In genomic region chr17:18261659-18262058, GRCh38 we compare ENCODE assay signal across 8 cellular contexts. TPM values are rescaled to one million over a fixed set of nuclear protein-coding genes. Genes with fewer than 3 reads are reported as not detected.
DNase-seq lines count a peak whose midpoint lies in the region; ATAC-seq and TF ChIP-seq lines count a peak whose summit lies in the region.

No MANE protein-coding gene starts in this region.

- H3K36me3 ChIP-seq in BLaER1, result peaks cover 39% of the 10 kb centered on the region
- H3K36me3 ChIP-seq in MM.1S (replicated peaks; ENCODE audit: insufficient read depth, low read length), result no peaks in the 10 kb centered on the region
- H3K36me3 ChIP-seq in ectodermal cell (ENCODE audit: control insufficient read depth, insufficient read depth, low read length), result peaks cover 8% of the 10 kb centered on the region

- peaks cover 34% of the 10 kb centered on the region for H4K20me1 ChIP-seq in BLaER1
- peaks cover 5% of the 10 kb centered on the region for H4K20me1 ChIP-seq in MM.1S (ENCODE audit: insufficient read depth, low read length)

- peaks cover 19% of the 10 kb centered on the region for H3K4me1 Mint-ChIP-seq in neural crest cell

- H3K27me3 ChIP-seq in BLaER1 (no peaks in the 10 kb centered on the region), MM.1S (replicated peaks; ENCODE audit: insufficient read depth, low read length) (no peaks in the 10 kb centered on the region), ectodermal cell (ENCODE audit: control insufficient read depth, insufficient read depth, low read length, poor library complexity, severe bottlenecking) (no peaks in the 10 kb centered on the region)

- no peaks in the 10 kb centered on the region for H3K36me3 Mint-ChIP-seq in neural crest cell (ENCODE audit: low read depth)

- H2AFZ ChIP-seq in MM.1S (ENCODE audit: low read length), result peak overlapping the region; percentile 92; the same call in 1 of the 2 replicates

- H3K27me3 Mint-ChIP-seq in neural crest cell (ENCODE audit: low read depth), result no peaks in the 10 kb centered on the region

- H3K4me3 ChIP-seq in BLaER1 (peak overlapping the region; percentile 84), MM.1S (ENCODE audit: low read length) (peak overlapping the region; percentile 91), ectodermal cell (ENCODE audit: insufficient read depth, low read depth, low read length) (peak overlapping the region; percentile 73)

- H3K9me3 Mint-ChIP-seq in neural crest cell, result no peaks in the 10 kb centered on the region

- DNase-seq in MM.1S (no peak), neural crest cell (ENCODE audit: low read depth, low spot score) (no peak), AG20443 (ENCODE audit: low spot score) (no peak), mucosa of gallbladder (ENCODE audit: low spot score) (no peak)

- peak overlapping the region; percentile 88 for H3K4me3 Mint-ChIP-seq in neural crest cell

- H3K79me2 ChIP-seq in MM.1S (ENCODE audit: low read length), result peaks cover 32% of the 10 kb centered on the region

- TF ChIP-seq CTCF in MM.1S (IDR thresholded peaks at IDR 0.05; ENCODE audit: low read length) (no peak), neural crest cell (conservative IDR thresholded peaks at IDR 0.05) (no peak)

- H3K9ac ChIP-seq in BLaER1 (peak overlapping the region; percentile 86), MM.1S (ENCODE audit: low read length) (peak overlapping the region; percentile 75)

- H3K9me3 ChIP-seq in BLaER1 (no peaks in the 10 kb centered on the region), MM.1S (replicated peaks; ENCODE audit: insufficient read depth, low read length) (no peaks in the 10 kb centered on the region), ectodermal cell (ENCODE audit: control insufficient read depth, low read length) (no peaks in the 10 kb centered on the region)

- no peak overlapping the region for H3K27ac Mint-ChIP-seq in neural crest cell (ENCODE audit: unreplicated experiment)

- peaks cover 29% of the 10 kb centered on the region for H3F3A ChIP-seq in MM.1S (ENCODE audit: insufficient read depth, low read length)

- peak overlapping the region; percentile 98 for H3K4me2 ChIP-seq in BLaER1
- H3K4me2 ChIP-seq in MM.1S (ENCODE audit: low read depth, low read length), result peak overlapping the region; percentile 77

- H3K27ac ChIP-seq in BLaER1 (peak overlapping the region; percentile 66; the same call in 1 of the 2 replicates), MM.1S (ENCODE audit: low read length) (peak overlapping the region; percentile 72; the same call in 1 of the 2 replicates), ectodermal cell (ENCODE audit: insufficient read depth, low read depth, low read length, poor library complexity, severe bottlenecking) (no peak overlapping the region)

- H3K9me2 ChIP-seq in MM.1S (replicated peaks; ENCODE audit: insufficient read depth, low read length), result no peaks in the 10 kb centered on the region

- no peak for ATAC-seq in GM18861 (IDR thresholded peaks at IDR 0.05; ENCODE audit: unreplicated experiment)
- no peak for ATAC-seq in HG03039 (IDR thresholded peaks at IDR 0.05; ENCODE audit: unreplicated experiment)

- peaks cover 45% of the 10 kb centered on the region for H3K4me1 ChIP-seq in BLaER1
- peaks cover 19% of the 10 kb centered on the region for H3K4me1 ChIP-seq in MM.1S (ENCODE audit: low read length)
- H3K4me1 ChIP-seq in ectodermal cell (ENCODE audit: control insufficient read depth, insufficient read depth, low read length), result peaks cover 18% of the 10 kb centered on the region

- WGBS in ectodermal cell, 2 experiments, result 92 to 96% methylated on average over 3 of the region's 3 CpGs

RNA-seq across cellular contexts. Expression of gene MIEF2, which starts 1.2 kb away (rescaled TPM):
- 10.3 TPM for polyA plus RNA-seq in ectodermal cell (2013, experiment 1 of 4)
- polyA plus RNA-seq in ectodermal cell (2013, experiment 2 of 4), result 9.7 TPM
- polyA plus RNA-seq in ectodermal cell (2013, experiment 3 of 4), result 8.4 TPM
- 8.4 TPM for polyA plus RNA-seq in ectodermal cell (2013, experiment 4 of 4)
- total RNA-seq in neural crest cell (8.8 and 12.2 TPM in 2 replicates), mucosa of gallbladder (22.8 TPM)

RNA-seq across cellular contexts. Expression of gene FLII, which starts 3.1 kb away (rescaled TPM):
- 235 TPM for polyA plus RNA-seq in ectodermal cell (2013, experiment 1 of 4)
- 227 TPM for polyA plus RNA-seq in ectodermal cell (2013, experiment 2 of 4)
- polyA plus RNA-seq in ectodermal cell (2013, experiment 3 of 4), result 168 TPM
- polyA plus RNA-seq in ectodermal cell (2013, experiment 4 of 4), result 178 TPM
- total RNA-seq in neural crest cell, result 181 and 183 TPM in 2 replicates
- total RNA-seq in mucosa of gallbladder, result 290 TPM

RNA-seq across cellular contexts. Expression of gene LLGL1, which starts 36.2 kb away (rescaled TPM):
- 132 TPM for polyA plus RNA-seq in ectodermal cell (2013, experiment 1 of 4)
- polyA plus RNA-seq in ectodermal cell (2013, experiment 2 of 4), result 132 TPM
- 111 TPM for polyA plus RNA-seq in ectodermal cell (2013, experiment 3 of 4)
- 119 TPM for polyA plus RNA-seq in ectodermal cell (2013, experiment 4 of 4)
- total RNA-seq in neural crest cell, result 93.3 and 99.3 TPM in 2 replicates
- 19.6 TPM for total RNA-seq in mucosa of gallbladder

RNA-seq across cellular contexts. Expression of gene TOP3A, which starts 53.1 kb away (rescaled TPM):
- 47.5 TPM for polyA plus RNA-seq in ectodermal cell (2013, experiment 1 of 4)
- polyA plus RNA-seq in ectodermal cell (2013, experiment 2 of 4), result 58.6 TPM
- 34.0 TPM for polyA plus RNA-seq in ectodermal cell (2013, experiment 3 of 4)
- 36.2 TPM for polyA plus RNA-seq in ectodermal cell (2013, experiment 4 of 4)
- total RNA-seq in neural crest cell, result 98.5 and 107 TPM in 2 replicates
- total RNA-seq in mucosa of gallbladder, result 25.6 TPM

RNA-seq across cellular contexts. Expression of gene SMCR8, which starts 53.4 kb away (rescaled TPM):
- 16.5 TPM for polyA plus RNA-seq in ectodermal cell (2013, experiment 1 of 4)
- polyA plus RNA-seq in ectodermal cell (2013, experiment 2 of 4), result 20.3 TPM
- polyA plus RNA-seq in ectodermal cell (2013, experiment 3 of 4), result 13.1 TPM
- polyA plus RNA-seq in ectodermal cell (2013, experiment 4 of 4), result 14.1 TPM
- total RNA-seq in neural crest cell (20.2 and 20.8 TPM in 2 replicates), mucosa of gallbladder (19.4 TPM)
